ENCODE assay signal across 9 cellular contexts in genomic region chr6:26394289-26394688, GRCh38. TPM values are rescaled to one million over a fixed set of nuclear protein-coding genes. Genes with fewer than 3 reads are reported as not detected.
A peak's percentile ranks its signal among the peaks of the same experiment; 100 is the strongest.
DNase-seq lines count a peak whose midpoint lies in the region; TF ChIP-seq lines count a peak whose summit lies in the region.
"Had no signal": no experiment of that assay in that cellular context is flagged by ENCODE, and none has a peak within 500 bp of the region (broad histone marks: within the 10 kb centered on the region; RNA-seq: fewer than 3 reads in every experiment).

No MANE protein-coding gene starts in this region.

- H3K27me3 ChIP-seq in esophagus muscularis mucosa = no peaks in the 10 kb centered on the region
- H3K27me3 ChIP-seq: neutrophil had no signal

- TF ChIP-seq EP300 in esophagus muscularis mucosa (IDR thresholded peaks at IDR 0.05) = no peak

- in situ Hi-C loops in Caki2 (cut with HindIII; ENCODE audit: low pct_unique_long_range_greater_than_20kb, low sequenced_read_pairs) = no loop called here

- DNase-seq in Caki2 (ENCODE audit: low read depth) (peak; percentile 84), NCI-H82 (lab: John Stamatoyannopoulos, UW) (peak; percentile 69), foreskin fibroblast (peak; percentile 67 to 87), esophagus muscularis mucosa (ENCODE audit: extremely low spot score) (no peak), SHP77 treated with DMSO at 0.1 percent for 48 hours (lab: John Stamatoyannopoulos, UW) (no peak)
- DNase-seq in stimulated activated CD4-positive, alpha-beta T cell treated with anti-CD3 and anti-CD28 coated beads, Interleukin-1b, Interleukin-23, amount 100 ng/mL, for 48 hours = no peak
- DNase-seq: DND-41, Right ventricle myocardium superior had no signal

- TF ChIP-seq CTCF in foreskin fibroblast (IDR thresholded peaks at IDR 0.05; ENCODE audit: low read depth, low read length) = no peak
- TF ChIP-seq CTCF in esophagus muscularis mucosa (IDR thresholded peaks at IDR 0.05) = no peak

- H3K4me1 ChIP-seq in esophagus muscularis mucosa = no peaks in the 10 kb centered on the region

- no peak overlapping the region for H3K27ac ChIP-seq in esophagus muscularis mucosa (replicated peaks in 1 of 4)
- H3K27ac ChIP-seq: neutrophil had no signal

- no peaks in the 10 kb centered on the region for H3K9me3 ChIP-seq in esophagus muscularis mucosa
- H3K9me3 ChIP-seq: neutrophil had no signal

- WGBS in esophagus muscularis mucosa = 100% methylated on average over 1 of the region's 1 CpG

- intact Hi-C loops in esophagus muscularis mucosa (cut with DNase I) = no loop called here

- peaks cover 10 to 27% (median 18%) of the 10 kb centered on the region in 4 donors for H3K36me3 ChIP-seq in esophagus muscularis mucosa

- no peak overlapping the region for H3K4me3 ChIP-seq in foreskin fibroblast (ENCODE audit: low read depth in 1 of 2, low read length in 2 of 2)
- H3K4me3 ChIP-seq in esophagus muscularis mucosa = no peak overlapping the region

- TF ChIP-seq POLR2A in esophagus muscularis mucosa (IDR thresholded peaks at IDR 0.05; ENCODE audit: low read depth) = no peak

RNA-seq across cellular contexts. Expression of gene BTN3A1, which starts 7.8 kb away (rescaled TPM):
- total RNA-seq in Caki2 (2014; rRNA removed; shearing (Covaris generic); ENCODE audit: low replicate concordance) = 36.4 and 50.4 TPM in 2 replicates
- 10 to 100 TPM in 1 of 4 donors, 1 to 10 TPM in 3; 5.3 to 12.9 (median 6.9) TPM for total RNA-seq in esophagus muscularis mucosa

RNA-seq across cellular contexts. Expression of gene BTN2A2, which starts 11.4 kb away (rescaled TPM):
- 12.7 and 16.0 TPM in 2 replicates for total RNA-seq in Caki2 (2014; rRNA removed; shearing (Covaris generic); ENCODE audit: low replicate concordance)
- total RNA-seq in esophagus muscularis mucosa = 1 to 10 TPM; 6.1 to 7.7 (median 6.9) TPM

RNA-seq across cellular contexts. Expression of gene BTN3A2, which starts 29.3 kb away (rescaled TPM):
- 34.2 and 38.7 TPM in 2 replicates for total RNA-seq in Caki2 (2014; rRNA removed; shearing (Covaris generic); ENCODE audit: low replicate concordance)
- total RNA-seq in esophagus muscularis mucosa = 10 to 100 TPM in 2 of 4 donors, 1 to 10 TPM in 2; 6.6 to 14.1 (median 11.2) TPM

RNA-seq across cellular contexts. Expression of gene BTN3A3, which starts 46.0 kb away (rescaled TPM):
- 10.6 and 19.0 TPM in 2 replicates for total RNA-seq in Caki2 (2014; rRNA removed; shearing (Covaris generic); ENCODE audit: low replicate concordance)
- total RNA-seq in esophagus muscularis mucosa = 10 to 100 TPM in 1 of 4 donors, 1 to 10 TPM in 3; 5.0 to 10.2 (median 7.1) TPM

Comparison
In these comparisons a context has a peak if more than half of its experiments do, and no peak if none do; other contexts are left out.
1. DNase-seq: peak in Caki2 (single experiment), NCI-H82 (single experiment) and foreskin fibroblast (2 of 2); none in stimulated activated CD4-positive, alpha-beta T cell treated with anti-CD3 and anti-CD28 coated beads, Interleukin-1b, Interleukin-23, amount 100 ng/mL, for 48 hours (single experiment), esophagus muscularis mucosa (single experiment) and SHP77 treated with DMSO at 0.1 percent for 48 hours (single experiment).